In genomic region chr17:3974980-3975379, GRCh38 we compare ENCODE assay signal across 24 cellular contexts. TPM values are rescaled to one million over a fixed set of nuclear protein-coding genes. Genes with fewer than 3 reads are reported as not detected.
"Had no signal": no experiment of that assay in that cellular context is flagged by ENCODE, and none has a peak within 500 bp of the region (broad histone marks: within the 10 kb centered on the region; RNA-seq: fewer than 3 reads in every experiment).

No MANE protein-coding gene starts in this region.

- H3K4me3 ChIP-seq: hepatocyte, left ventricle myocardium inferior, tibial artery, uterus had no signal

- H3K4me3 Mint-ChIP-seq: activated CD4-positive, alpha-beta memory T cell treated with anti-CD3 and anti-CD28 coated beads for 36 hours; activated naive CD4-positive, alpha-beta T cell treated with anti-CD3 and anti-CD28 coated beads for 36 hours; activated naive CD8-positive, alpha-beta T cell treated with anti-CD3 and anti-CD28 coated beads, Interleukin-2, amount 10 ng/mL, durations not matched to agents 7 days and 5 days; immature natural killer cell; nephron progenitor cell; stimulated activated naive CD8-positive, alpha-beta T cell treated with anti-CD3 and anti-CD28 coated beads, Interleukin-15, Interleukin-2, amounts not matched to agents 100 ng/mL and 50 ng/mL, for 24 hours; T-helper 1 cell treated with Interleukin-12 subunit alpha and Interleukin-12 subunit beta and Interleukin-4 antibody, amounts not matched to agents 30 μg/mL and 1 μg/mL, for 36 hours had no signal

- H3K9me3 ChIP-seq: uterus had no signal

- H3K27ac ChIP-seq: foreskin keratinocyte, hepatocyte, tibial artery, uterus had no signal

- ATAC-seq: foreskin keratinocyte had no signal

- H3K9me3 Mint-ChIP-seq: stimulated activated naive CD8-positive, alpha-beta T cell treated with anti-CD3 and anti-CD28 coated beads, Interleukin-15, Interleukin-2, amounts not matched to agents 100 ng/mL and 50 ng/mL, for 24 hours had no signal

- H3K27me3 Mint-ChIP-seq: activated CD4-positive, alpha-beta memory T cell treated with anti-CD3 and anti-CD28 coated beads for 36 hours; stimulated activated naive CD8-positive, alpha-beta T cell treated with anti-CD3 and anti-CD28 coated beads, Interleukin-15, Interleukin-2, amounts not matched to agents 100 ng/mL and 50 ng/mL, for 24 hours had no signal

- H3K36me3 ChIP-seq: left ventricle myocardium inferior, tibial artery, uterus had no signal

- H3K36me3 Mint-ChIP-seq: activated CD4-positive, alpha-beta memory T cell treated with anti-CD3 and anti-CD28 coated beads for 36 hours; activated naive CD8-positive, alpha-beta T cell treated with anti-CD3 and anti-CD28 coated beads, Interleukin-2, amount 10 ng/mL, durations not matched to agents 7 days and 5 days had no signal

- H3K4me1 ChIP-seq: foreskin keratinocyte, uterus had no signal

- H3K27ac Mint-ChIP-seq: activated CD4-positive, alpha-beta memory T cell treated with anti-CD3 and anti-CD28 coated beads for 36 hours; activated naive CD4-positive, alpha-beta T cell treated with anti-CD3 and anti-CD28 coated beads for 36 hours; activated naive CD8-positive, alpha-beta T cell treated with anti-CD3 and anti-CD28 coated beads, Interleukin-2, amount 10 ng/mL, durations not matched to agents 7 days and 5 days; nephron progenitor cell; T-helper 1 cell treated with Interleukin-12 subunit alpha and Interleukin-12 subunit beta and Interleukin-4 antibody, amounts not matched to agents 30 μg/mL and 1 μg/mL, for 36 hours had no signal

- DNase-seq: activated CD4-positive, alpha-beta memory T cell treated with anti-CD3 and anti-CD28 coated beads for 36 hours; activated CD4-positive, alpha-beta T cell treated with anti-CD3 and anti-CD28 coated beads for 4 hours; activated CD4-positive, CD25-positive, alpha-beta regulatory T cell; activated effector memory CD4-positive, alpha-beta T cell treated with Interleukin-2 at 50 U/mL for 16 hours; activated naive CD4-positive, alpha-beta T cell treated with anti-CD3 and anti-CD28 coated beads for 36 hours; activated T-cell treated with anti-CD3 and anti-CD28 coated beads, Interleukin-2, amount 50 U/mL, for 48 hours; amniotic stem cell; cerebellar nuclear complex; effector CD4-positive, alpha-beta T cell; foreskin keratinocyte; immature natural killer cell; left ventricle myocardium inferior; nephron progenitor cell; nucleus accumbens; substantia nigra; T1000; tibial artery; uterus had no signal

- H3K27me3 ChIP-seq: hepatocyte, uterus had no signal

RNA-seq across cellular contexts. Expression of gene P2RX1, which starts 58.7 kb away (rescaled TPM):
- total RNA-seq: bronchial epithelial cell, foreskin keratinocyte, renal cortical epithelial cell had no signal
